ENCODE assay signal across 17 cellular contexts in genomic region chr19:18510216-18510615, GRCh38. TPM values are rescaled to one million over a fixed set of nuclear protein-coding genes. Genes with fewer than 3 reads are reported as not detected.
DNase-seq lines count a peak whose midpoint lies in the region; ATAC-seq and TF ChIP-seq lines count a peak whose summit lies in the region.
"Had no signal": no experiment of that assay in that cellular context is flagged by ENCODE, and none has a peak within 500 bp of the region (broad histone marks: within the 10 kb centered on the region; RNA-seq: fewer than 3 reads in every experiment).

No MANE protein-coding gene starts in this region.

- H3K4me3 Mint-ChIP-seq in endodermal cell = no peak overlapping the region
- H3K4me3 Mint-ChIP-seq in activated T-helper 1 cell treated with anti-CD3 and anti-CD28 coated beads, Interleukin-12 subunit alpha, Interleukin-12 subunit beta, Interleukin-2, Interleukin-4 antibody, amounts not matched to agents 30 ng/mL and 10 ng/mL and 1 ng/mL, durations not matched to agents 14 hours and 24 hours and 36 hours = no peak overlapping the region

- no peaks in the 10 kb centered on the region for H3K27me3 ChIP-seq in left ventricle myocardium inferior (ENCODE audit: low read depth)
- no peaks in the 10 kb centered on the region for H3K27me3 ChIP-seq in heart right ventricle
- H3K27me3 ChIP-seq in endodermal cell (ENCODE audit: control insufficient read depth, insufficient read depth, low read length, poor library complexity, severe bottlenecking) = no peaks in the 10 kb centered on the region
- no peaks in the 10 kb centered on the region for H3K27me3 ChIP-seq in SJCRH30
- H3K27me3 ChIP-seq: Peyer's patch had no signal

- peak overlapping the region; percentile 58 for H3K27ac Mint-ChIP-seq in endodermal cell
- H3K27ac Mint-ChIP-seq in activated T-helper 1 cell treated with anti-CD3 and anti-CD28 coated beads, Interleukin-12 subunit alpha, Interleukin-12 subunit beta, Interleukin-2, Interleukin-4 antibody, amounts not matched to agents 30 ng/mL and 10 ng/mL and 1 ng/mL, durations not matched to agents 14 hours and 24 hours and 36 hours = no peak overlapping the region

- peaks cover 91% of the 10 kb centered on the region for H3K4me1 ChIP-seq in left ventricle myocardium inferior
- peaks cover 43 to 93% (median 80%) of the 10 kb centered on the region in 9 donors for H3K4me1 ChIP-seq in heart right ventricle
- H3K4me1 ChIP-seq in endodermal cell (ENCODE audit: control insufficient read depth, insufficient read depth, low read length) = peaks cover 11% of the 10 kb centered on the region
- peaks cover 25% of the 10 kb centered on the region for H3K4me1 ChIP-seq in SJCRH30
- H3K4me1 ChIP-seq: HAP-1 had no signal

- H3K4me3 ChIP-seq in left ventricle myocardium inferior (no peak overlapping the region), heart right ventricle (no peak overlapping the region), endodermal cell (ENCODE audit: low read length) (no peak overlapping the region), SJCRH30 (no peak overlapping the region)
- H3K4me3 ChIP-seq: HAP-1, Peyer's patch had no signal

- no peaks in the 10 kb centered on the region for H3K27me3 Mint-ChIP-seq in endodermal cell (ENCODE audit: insufficient read depth)
- no peaks in the 10 kb centered on the region for H3K27me3 Mint-ChIP-seq in activated T-helper 1 cell treated with anti-CD3 and anti-CD28 coated beads, Interleukin-12 subunit alpha, Interleukin-12 subunit beta, Interleukin-2, Interleukin-4 antibody, amounts not matched to agents 30 ng/mL and 10 ng/mL and 1 ng/mL, durations not matched to agents 14 hours and 24 hours and 36 hours (ENCODE audit: insufficient read depth)

- intact Hi-C loops in left ventricle myocardium inferior (cut with micrococcal nuclease) = no loop called here
- intact Hi-C loops in heart right ventricle (cut with DNase I) = loop anchor here in 3 of 10 donors (5.0 to 10.0 kb wide), 2 partner anchors 38 to 45 kb away; no protein-coding TSS in a partner anchor
- intact Hi-C loops in activated T-helper 1 cell treated with anti-CD3 and anti-CD28 coated beads, Interleukin-12 subunit alpha, Interleukin-12 subunit beta, Interleukin-2, Interleukin-4 antibody, amounts not matched to agents 30 ng/mL and 10 ng/mL and 1 ng/mL, durations not matched to agents 14 hours and 24 hours and 36 hours (cut with micrococcal nuclease) = no loop called here

- no peak for ATAC-seq in heart right ventricle
- ATAC-seq in SK-N-SH treated with all-trans-retinoic acid at 6 μM for 48 hours = no peak

- no peak overlapping the region for H3K9ac ChIP-seq in endodermal cell (ENCODE audit: extremely low read depth, low read length, poor library complexity, severe bottlenecking)

- H3K4me1 Mint-ChIP-seq in endodermal cell = peaks cover 28% of the 10 kb centered on the region
- H3K4me1 Mint-ChIP-seq in activated T-helper 1 cell treated with anti-CD3 and anti-CD28 coated beads, Interleukin-12 subunit alpha, Interleukin-12 subunit beta, Interleukin-2, Interleukin-4 antibody, amounts not matched to agents 30 ng/mL and 10 ng/mL and 1 ng/mL, durations not matched to agents 14 hours and 24 hours and 36 hours (ENCODE audit: low read depth) = peaks cover 23% of the 10 kb centered on the region

- DNase-seq in left ventricle myocardium inferior = no peak
- no peak for DNase-seq in heart right ventricle
- no peak for DNase-seq in RWPE1 (ENCODE audit: low spot score)
- DNase-seq in endodermal cell = no peak
- DNase-seq in activated T-helper 1 cell treated with anti-CD3 and anti-CD28 coated beads, Interleukin-12 subunit alpha, Interleukin-12 subunit beta, Interleukin-2, Interleukin-4 antibody, amounts not matched to agents 30 ng/mL and 10 ng/mL and 1 ng/mL, durations not matched to agents 14 hours and 24 hours and 36 hours (ENCODE audit: low spot score) = no peak
- no peak for DNase-seq in SJCRH30
- DNase-seq: Calu3, IMR-90, Karpas-422, NCI-H1105, NCI-H187, NCI-H226, NCI-H524 treated with DMSO at 0.1 percent for 48 hours, Peyer's patch, Right ventricle myocardium superior had no signal

- no peaks in the 10 kb centered on the region for H3K36me3 Mint-ChIP-seq in endodermal cell (ENCODE audit: low read depth)
- H3K36me3 Mint-ChIP-seq in activated T-helper 1 cell treated with anti-CD3 and anti-CD28 coated beads, Interleukin-12 subunit alpha, Interleukin-12 subunit beta, Interleukin-2, Interleukin-4 antibody, amounts not matched to agents 30 ng/mL and 10 ng/mL and 1 ng/mL, durations not matched to agents 14 hours and 24 hours and 36 hours (ENCODE audit: low read depth) = peaks cover 2% of the 10 kb centered on the region

- POLR2A ChIA-PET in RWPE1 (lab: Yijun Ruan, JAX; ENCODE audit: low non-redundant PET) = no interaction called here

- WGBS in heart right ventricle, 2 donors = 92 to 93% methylated on average over 8 of the region's 8 CpGs
- WGBS in endodermal cell (ENCODE audit: insufficient coverage in 1 of 2, insufficient read length in 1 of 2), 2 experiments = 91 to 94% methylated on average over 4 to 8 of the region's 8 CpGs

- H3K9me3 Mint-ChIP-seq in endodermal cell = no peaks in the 10 kb centered on the region
- H3K9me3 Mint-ChIP-seq in activated T-helper 1 cell treated with anti-CD3 and anti-CD28 coated beads, Interleukin-12 subunit alpha, Interleukin-12 subunit beta, Interleukin-2, Interleukin-4 antibody, amounts not matched to agents 30 ng/mL and 10 ng/mL and 1 ng/mL, durations not matched to agents 14 hours and 24 hours and 36 hours = no peaks in the 10 kb centered on the region

- H3K27ac ChIP-seq in left ventricle myocardium inferior (replicated peaks) (peak overlapping the region; percentile 36), heart right ventricle (peak overlapping the region in 1 of 10 donors; percentile 31), RWPE1 (peak overlapping the region; percentile 60), endodermal cell (ENCODE audit: low read depth, low read length) (no peak overlapping the region), SJCRH30 (no peak overlapping the region)

- CTCF ChIA-PET in RWPE1 (lab: Yijun Ruan, JAX) = interaction anchor here (1.2 kb wide), 1 partner anchor 9 kb away, joined by 5 read pairs; no protein-coding TSS in a partner anchor

- H3K36me3 ChIP-seq in left ventricle myocardium inferior (no peaks in the 10 kb centered on the region), heart right ventricle (peaks cover 0 to 8% (median 0%) of the 10 kb centered on the region in 9 donors), endodermal cell (ENCODE audit: control insufficient read depth, insufficient read depth, low read length) (no peaks in the 10 kb centered on the region), SJCRH30 (no peaks in the 10 kb centered on the region)
- H3K36me3 ChIP-seq: HAP-1, Peyer's patch had no signal

- H3K9me3 ChIP-seq in left ventricle myocardium inferior (replicated peaks) (no peaks in the 10 kb centered on the region), heart right ventricle (no peaks in the 10 kb centered on the region), endodermal cell (ENCODE audit: control insufficient read depth, low read length) (no peaks in the 10 kb centered on the region), SJCRH30 (replicated peaks) (no peaks in the 10 kb centered on the region)
- H3K9me3 ChIP-seq: HAP-1, Peyer's patch had no signal

- TF ChIP-seq CTCF in left ventricle myocardium inferior (IDR thresholded peaks at IDR 0.05; ENCODE audit: borderline replicate concordance) = no peak
- TF ChIP-seq CTCF in heart right ventricle (IDR thresholded peaks at IDR 0.05) = no peak
- TF ChIP-seq CTCF in RWPE1 (conservative IDR thresholded peaks at IDR 0.05; ENCODE audit: low read depth) = no peak
- no peak for TF ChIP-seq CTCF in endodermal cell (conservative IDR thresholded peaks at IDR 0.05)

TF ChIP-seq in SK-N-SH treated with all-trans-retinoic acid at 6 μM for 48 hours, 23 proteins besides CTCF, POLR2A, EP300 and RAD21 (continues in another document):
- TF ChIP-seq ZFP30 (CRISPR knock-in tag; IDR thresholded peaks at IDR 0.05) = no peak
- no peak for TF ChIP-seq ARNTL (CRISPR knock-in tag; IDR thresholded peaks at IDR 0.05; ENCODE audit: borderline replicate concordance, low read depth)
- no peak for TF ChIP-seq ZNF8 (CRISPR knock-in tag; IDR thresholded peaks at IDR 0.05)
- TF ChIP-seq ESRRG (CRISPR knock-in tag; IDR thresholded peaks at IDR 0.05) = no peak
- no peak for TF ChIP-seq ISL1 (CRISPR knock-in tag; IDR thresholded peaks at IDR 0.05)
- TF ChIP-seq RARB (CRISPR knock-in tag; IDR thresholded peaks at IDR 0.05) = no peak
- TF ChIP-seq OSR1 (CRISPR knock-in tag; IDR thresholded peaks at IDR 0.05) = no peak

RNA-seq across cellular contexts. Expression of gene ELL, which starts 11.7 kb away (rescaled TPM):
- total RNA-seq in left ventricle myocardium inferior (7.9 TPM), heart right ventricle (10 to 100 TPM in 2 of 10 donors, 1 to 10 TPM in 8; 5.7 to 13.1 (median 7.5) TPM), endodermal cell (10 to 100 TPM; 10.9 to 15.4 TPM)
- polyA plus RNA-seq in heart right ventricle = 1 to 10 TPM; 4.0 to 6.7 TPM
- polyA plus RNA-seq in endodermal cell (2013, experiment 1 of 2) = 7.1 TPM
- 6.6 TPM for polyA plus RNA-seq in endodermal cell (2013, experiment 2 of 2)
- total RNA-seq in activated T-helper 1 cell treated with anti-CD3 and anti-CD28 coated beads, Interleukin-12 subunit alpha, Interleukin-12 subunit beta, Interleukin-2, Interleukin-4 antibody, amounts not matched to agents 30 ng/mL and 10 ng/mL and 1 ng/mL, durations not matched to agents 14 hours and 24 hours and 36 hours = 23.6 and 24.1 TPM in 2 replicates
- 9.1 and 10.1 TPM in 2 replicates for total RNA-seq in SJCRH30 (2014; rRNA removed; shearing (Covaris generic))

RNA-seq across cellular contexts. Expression of gene FKBP8, which starts 33.2 kb away (rescaled TPM):
- total RNA-seq in left ventricle myocardium inferior (153 TPM), heart right ventricle (100 to 1,000 TPM; 132 to 196 (median 151) TPM), endodermal cell (100 to 1,000 TPM; 277 to 336 TPM)
- polyA plus RNA-seq in heart right ventricle = 100 to 1,000 TPM; 153 to 308 TPM
- 178 TPM for polyA plus RNA-seq in endodermal cell (2013, experiment 1 of 2)
- 167 TPM for polyA plus RNA-seq in endodermal cell (2013, experiment 2 of 2)
- 163 and 167 TPM in 2 replicates for total RNA-seq in activated T-helper 1 cell treated with anti-CD3 and anti-CD28 coated beads, Interleukin-12 subunit alpha, Interleukin-12 subunit beta, Interleukin-2, Interleukin-4 antibody, amounts not matched to agents 30 ng/mL and 10 ng/mL and 1 ng/mL, durations not matched to agents 14 hours and 24 hours and 36 hours
- total RNA-seq in SJCRH30 (2014; rRNA removed; shearing (Covaris generic)) = 86.8 and 88.3 TPM in 2 replicates

RNA-seq across cellular contexts. Expression of gene KXD1, which starts 47.5 kb away (rescaled TPM):
- total RNA-seq in left ventricle myocardium inferior = 52.0 TPM
- 10 to 100 TPM; 35.6 to 63.9 (median 45.6) TPM for total RNA-seq in heart right ventricle
- 10 to 100 TPM; 41.2 to 88.6 TPM for polyA plus RNA-seq in heart right ventricle
- total RNA-seq in endodermal cell = 100 to 1,000 TPM; 108 to 115 TPM
- polyA plus RNA-seq in endodermal cell (2013, experiment 1 of 2) = 131 TPM
- 120 TPM for polyA plus RNA-seq in endodermal cell (2013, experiment 2 of 2)
- total RNA-seq in activated T-helper 1 cell treated with anti-CD3 and anti-CD28 coated beads, Interleukin-12 subunit alpha, Interleukin-12 subunit beta, Interleukin-2, Interleukin-4 antibody, amounts not matched to agents 30 ng/mL and 10 ng/mL and 1 ng/mL, durations not matched to agents 14 hours and 24 hours and 36 hours = 128 and 133 TPM in 2 replicates
- 71.0 and 75.8 TPM in 2 replicates for total RNA-seq in SJCRH30 (2014; rRNA removed; shearing (Covaris generic))

Comparison
In these comparisons a context has a peak if more than half of its experiments do, and no peak if none do; other contexts are left out.
1. H3K27ac ChIP-seq: peak in left ventricle myocardium inferior (single experiment) and RWPE1 (single experiment); none in endodermal cell (single experiment) and SJCRH30 (single experiment).